Comparison of ENCODE assay signal across 26 cellular contexts in the genomic region with DNA sequence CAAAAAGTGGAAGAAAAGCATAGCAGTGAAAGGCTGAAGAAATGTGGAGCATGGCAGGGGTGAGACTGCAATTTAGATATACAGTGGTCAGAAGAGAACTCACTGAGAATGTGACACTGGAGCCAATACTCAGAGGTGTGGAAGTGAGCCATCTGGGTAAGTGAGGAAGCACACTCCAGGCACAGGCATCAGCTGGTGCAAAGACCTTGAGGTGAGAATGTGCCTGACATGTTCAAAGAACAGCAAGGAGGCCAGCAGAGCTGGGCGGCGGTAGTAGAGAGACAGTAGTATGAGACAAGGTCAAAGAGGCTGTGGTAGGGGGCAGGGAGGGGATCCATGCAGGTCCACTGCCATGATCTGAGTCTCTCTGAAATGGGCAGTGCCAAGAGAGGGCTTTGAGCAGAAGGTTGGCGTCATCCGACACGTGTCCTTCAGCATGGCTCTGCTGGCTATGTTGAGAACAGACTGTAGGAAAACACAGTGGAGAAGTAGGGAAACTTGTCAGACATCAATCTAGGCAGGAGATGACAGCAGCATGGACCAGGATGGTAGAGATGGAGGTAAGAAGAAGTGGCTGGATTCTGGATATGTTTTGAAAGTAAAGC.
A peak's percentile ranks its signal among the peaks of the same experiment; 100 is the strongest.
DNase-seq lines count a peak whose midpoint lies in the region; ATAC-seq and TF ChIP-seq lines count a peak whose summit lies in the region.
"Had no signal": no experiment of that assay in that cellular context is flagged by ENCODE, and none has a peak within 500 bp of the region (broad histone marks: within the 10 kb centered on the region; RNA-seq: fewer than 3 reads in every experiment).

No MANE protein-coding gene starts in this region.

- H3K27ac ChIP-seq in cingulate gyrus (ENCODE audit: low read depth, low read length) (peak overlapping the region; percentile 99), suprapubic skin (peak overlapping the region; percentile 55), endodermal cell (ENCODE audit: low read depth, low read length) (no peak overlapping the region)
- H3K27ac ChIP-seq: brain microvascular endothelial cell, parathyroid adenoma, RWPE1 had no signal

- H3K27ac Mint-ChIP-seq in memory B cell = peak overlapping the region; percentile 11
- H3K27ac Mint-ChIP-seq in endodermal cell = no peak overlapping the region
- H3K27ac Mint-ChIP-seq: activated naive CD8-positive, alpha-beta T cell; activated T-helper 2 cell treated with anti-CD3 and anti-CD28 coated beads, Interferon-gamma antibody, Interleukin-2, Interleukin-4, amounts not matched to agents 10 μg/mL and 5 μg/mL and 100 μg/mL, durations not matched to agents 14 hours and 24 hours and 36 hours had no signal

- H3K4me1 ChIP-seq in suprapubic skin (peaks cover 19% of the 10 kb centered on the region), endodermal cell (ENCODE audit: control insufficient read depth, insufficient read depth, low read length) (no peaks in the 10 kb centered on the region)
- H3K4me1 ChIP-seq: parathyroid adenoma had no signal

- H3K36me3 Mint-ChIP-seq in memory B cell (peaks cover 2% of the 10 kb centered on the region), endodermal cell (ENCODE audit: low read depth) (no peaks in the 10 kb centered on the region)

- H3K36me3 ChIP-seq in suprapubic skin (no peaks in the 10 kb centered on the region), H7 (replicated peaks; ENCODE audit: control insufficient read depth, insufficient read depth, low read length) (no peaks in the 10 kb centered on the region), endodermal cell (ENCODE audit: control insufficient read depth, insufficient read depth, low read length) (no peaks in the 10 kb centered on the region)
- H3K36me3 ChIP-seq: brain microvascular endothelial cell, tibial nerve had no signal

- H3K27me3 Mint-ChIP-seq in memory B cell (no peaks in the 10 kb centered on the region), endodermal cell (ENCODE audit: insufficient read depth) (no peaks in the 10 kb centered on the region)
- H3K27me3 Mint-ChIP-seq: activated naive CD8-positive, alpha-beta T cell had no signal

- no peak for TF ChIP-seq POLR2A in suprapubic skin (IDR thresholded peaks at IDR 0.05)

- H3K9ac ChIP-seq in endodermal cell (ENCODE audit: extremely low read depth, low read length, poor library complexity, severe bottlenecking) = no peak overlapping the region
- H3K9ac ChIP-seq: parathyroid adenoma had no signal

- TF ChIP-seq EP300 in suprapubic skin (IDR thresholded peaks at IDR 0.05) = no peak

- no peak for TF ChIP-seq CTCF in suprapubic skin (IDR thresholded peaks at IDR 0.05)
- no peak for TF ChIP-seq CTCF in endodermal cell (conservative IDR thresholded peaks at IDR 0.05)

- no peak for ATAC-seq in memory B cell (ENCODE audit: low read depth)
- ATAC-seq: HCT116; naive thymus-derived CD8-positive, alpha-beta T cell had no signal

- H3K27me3 ChIP-seq in suprapubic skin (no peaks in the 10 kb centered on the region), H7 (ENCODE audit: control insufficient read depth, insufficient read depth, low read length) (no peaks in the 10 kb centered on the region), endodermal cell (ENCODE audit: control insufficient read depth, insufficient read depth, low read length, poor library complexity, severe bottlenecking) (no peaks in the 10 kb centered on the region)
- H3K27me3 ChIP-seq: brain microvascular endothelial cell, tibial nerve had no signal

- no peak overlapping the region for H3K4me3 Mint-ChIP-seq in memory B cell
- no peak overlapping the region for H3K4me3 Mint-ChIP-seq in endodermal cell
- H3K4me3 Mint-ChIP-seq: activated naive CD8-positive, alpha-beta T cell; naive thymus-derived CD8-positive, alpha-beta T cell had no signal

- no peaks in the 10 kb centered on the region for H3K9me3 Mint-ChIP-seq in memory B cell
- H3K9me3 Mint-ChIP-seq in endodermal cell = no peaks in the 10 kb centered on the region
- H3K9me3 Mint-ChIP-seq: activated T-helper 2 cell treated with anti-CD3 and anti-CD28 coated beads, Interferon-gamma antibody, Interleukin-2, Interleukin-4, amounts not matched to agents 10 μg/mL and 5 μg/mL and 100 μg/mL, durations not matched to agents 14 hours and 24 hours and 36 hours; naive thymus-derived CD8-positive, alpha-beta T cell had no signal

- peak in 35 of 56 donors; percentile 18 to 77 (median 50) for DNase-seq in amygdala (lab: John Stamatoyannopoulos, UW)
- DNase-seq in memory B cell (ENCODE audit: low spot score in 2 of 2) = no peak
- DNase-seq in suprapubic skin (ENCODE audit: low spot score in 2 of 2) = no peak
- DNase-seq in H7 = no peak
- no peak for DNase-seq in NAMALWA (ENCODE audit: low spot score)
- no peak for DNase-seq in endodermal cell
- DNase-seq: activated CD4-positive, alpha-beta T cell treated with anti-CD3 and anti-CD28 coated beads, Interleukin-2, amount 50 U/mL, for 48 hours; activated CD4-positive, CD25-positive, alpha-beta regulatory T cell; activated CD8-positive, alpha-beta memory T cell treated with anti-CD3 and anti-CD28 coated beads, Interleukin-2, amount 50 U/mL, for 48 hours; brain microvascular endothelial cell; cortex of kidney; DMS79; islet precursor cell; KG1; mesenchymal stem cell; naive thymus-derived CD8-positive, alpha-beta T cell; NCI-H187; NCI-H526; T1000 had no signal

- H3K9me3 ChIP-seq in suprapubic skin = no peaks in the 10 kb centered on the region
- no peaks in the 10 kb centered on the region for H3K9me3 ChIP-seq in endodermal cell (ENCODE audit: control insufficient read depth, low read length)
- H3K9me3 ChIP-seq: tibial nerve had no signal

- no peak overlapping the region for H3K4me3 ChIP-seq in suprapubic skin
- no peak overlapping the region for H3K4me3 ChIP-seq in H7 (ENCODE audit: insufficient read depth, low read depth, low read length)
- H3K4me3 ChIP-seq in endodermal cell (ENCODE audit: low read length) = no peak overlapping the region
- H3K4me3 ChIP-seq: tibial nerve had no signal

- 85% methylated on average over 5 of the region's 5 CpGs for WGBS in suprapubic skin
- 95 to 100% methylated on average over 5 of the region's 5 CpGs for WGBS in endodermal cell (ENCODE audit: insufficient coverage in 1 of 2, insufficient read length in 1 of 2), 2 experiments

- no peaks in the 10 kb centered on the region for H3K4me1 Mint-ChIP-seq in memory B cell
- H3K4me1 Mint-ChIP-seq in endodermal cell = peaks cover 2% of the 10 kb centered on the region

Comparison
In these comparisons a context has a peak if more than half of its experiments do, and no peak if none do; other contexts are left out.
1. DNase-seq: peak in amygdala (35 of 56); none in memory B cell (0 of 2), suprapubic skin (0 of 2), H7 (single experiment), NAMALWA (single experiment) and endodermal cell (single experiment).